Comparison of ENCODE assay signal across 11 cellular contexts in the genomic region with DNA sequence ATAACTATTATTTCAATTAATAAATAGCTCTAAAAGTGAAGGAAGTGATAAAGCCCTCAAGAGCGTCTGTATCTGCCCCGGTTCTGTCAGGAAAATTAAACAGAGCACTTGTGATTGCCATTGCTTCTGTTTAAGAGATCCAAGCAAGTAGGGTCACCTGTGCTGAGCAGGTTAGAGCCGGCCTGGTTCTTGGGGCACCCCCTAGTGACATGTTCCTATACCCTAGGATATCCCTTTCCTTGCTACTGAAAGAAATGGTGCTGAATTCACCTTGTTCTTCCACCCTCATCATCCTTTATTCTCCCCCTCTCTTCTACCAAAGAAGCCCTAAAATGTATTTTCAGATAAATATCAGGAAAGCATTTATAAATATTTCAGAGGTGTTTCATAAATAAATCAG.
DNase-seq lines count a peak whose midpoint lies in the region; TF ChIP-seq lines count a peak whose summit lies in the region.
"Had no signal": no experiment of that assay in that cellular context is flagged by ENCODE, and none has a peak within 500 bp of the region (broad histone marks: within the 10 kb centered on the region; RNA-seq: fewer than 3 reads in every experiment).

No MANE protein-coding gene starts in this region.

- no peak overlapping the region for H3K27ac ChIP-seq in OCI-LY3 (ENCODE audit: low read length)
- H3K27ac ChIP-seq: adrenal gland had no signal

- no peaks in the 10 kb centered on the region for H3K36me3 ChIP-seq in OCI-LY3 (replicated peaks; ENCODE audit: low read depth, low read length)
- H3K36me3 ChIP-seq: adrenal gland had no signal

- H3K9ac ChIP-seq in OCI-LY3 (ENCODE audit: low read length), result no peak overlapping the region

- peak; percentile 57 for TF ChIP-seq CTCF in OCI-LY3 (IDR thresholded peaks at IDR 0.05; ENCODE audit: low read depth, low read length)
- no peak for TF ChIP-seq CTCF in mesothelial cell of epicardium (IDR thresholded peaks at IDR 0.05; ENCODE audit: unreplicated experiment)

- H3K27ac Mint-ChIP-seq in mesothelial cell of epicardium, result no peak overlapping the region
- H3K27ac Mint-ChIP-seq: memory B cell had no signal

- H4K20me1 ChIP-seq in OCI-LY3 (ENCODE audit: insufficient read depth, low read length), result no peaks in the 10 kb centered on the region

- H3K9me3 ChIP-seq in OCI-LY3 (ENCODE audit: insufficient read depth, low read length), result no peaks in the 10 kb centered on the region
- H3K9me3 ChIP-seq: adrenal gland had no signal

- peaks cover 60% of the 10 kb centered on the region for H3K27me3 ChIP-seq in OCI-LY3 (ENCODE audit: low read depth, low read length)
- H3K27me3 ChIP-seq: adrenal gland had no signal

- H3K4me2 ChIP-seq in OCI-LY3 (ENCODE audit: low read length), result no peak overlapping the region

- H2AFZ ChIP-seq in OCI-LY3 (ENCODE audit: low read depth, low read length), result no peak overlapping the region

- H3K9me3 Mint-ChIP-seq in mesothelial cell of epicardium, result no peaks in the 10 kb centered on the region
- H3K9me3 Mint-ChIP-seq: memory B cell had no signal

- no peaks in the 10 kb centered on the region for H3K79me2 ChIP-seq in OCI-LY3 (ENCODE audit: low read length)

- H3K4me3 ChIP-seq in OCI-LY3 (ENCODE audit: low read length), result no peak overlapping the region
- H3K4me3 ChIP-seq: adrenal gland had no signal

- H3K4me1 ChIP-seq in OCI-LY3 (ENCODE audit: low read length), result peaks cover 26% of the 10 kb centered on the region

- H3K36me3 Mint-ChIP-seq in mesothelial cell of epicardium, result no peaks in the 10 kb centered on the region
- H3K36me3 Mint-ChIP-seq: memory B cell had no signal

- no peak overlapping the region for H3K4me3 Mint-ChIP-seq in mesothelial cell of epicardium
- H3K4me3 Mint-ChIP-seq: memory B cell had no signal

- H3K27me3 Mint-ChIP-seq in mesothelial cell of epicardium (ENCODE audit: low read depth), result peaks cover 10% of the 10 kb centered on the region

- peak; percentile 24 for DNase-seq in activated naive CD4-positive, alpha-beta T cell treated with Interleukin-2 at 50 U/mL for 16 hours
- no peak for DNase-seq in activated naive CD4-positive, alpha-beta T cell treated with anti-CD3 and anti-CD28 coated beads, Interleukin-2, amount 50 U/mL, for 16 hours
- peak; percentile 28 for DNase-seq in central memory CD4-positive, alpha-beta T cell
- DNase-seq in stimulated activated CD4-positive, alpha-beta T cell treated with anti-CD3 and anti-CD28 coated beads, Interleukin-4, amount 100 ng/mL, for 1 hour, result peak; percentile 22
- no peak for DNase-seq in foreskin melanocyte
- DNase-seq in RPMI8226, result no peak
- DNase-seq in mesothelial cell of epicardium (ENCODE audit: low spot score in 2 of 2, unreplicated experiment in 2 of 2), result no peak
- DNase-seq: adrenal gland, C1 segment of cervical spinal cord had no signal

- peaks cover 11% of the 10 kb centered on the region for H3K4me1 Mint-ChIP-seq in mesothelial cell of epicardium
- H3K4me1 Mint-ChIP-seq: memory B cell had no signal

Comparison
In these comparisons a context has a peak if more than half of its experiments do, and no peak if none do; other contexts are left out.
1. DNase-seq: peak in activated naive CD4-positive, alpha-beta T cell treated with Interleukin-2 at 50 U/mL for 16 hours (single experiment), central memory CD4-positive, alpha-beta T cell (single experiment) and stimulated activated CD4-positive, alpha-beta T cell treated with anti-CD3 and anti-CD28 coated beads, Interleukin-4, amount 100 ng/mL, for 1 hour (single experiment); none in activated naive CD4-positive, alpha-beta T cell treated with anti-CD3 and anti-CD28 coated beads, Interleukin-2, amount 50 U/mL, for 16 hours (single experiment), foreskin melanocyte (single experiment), RPMI8226 (single experiment) and mesothelial cell of epicardium (0 of 2).